Comparison of ENCODE assay signal across 8 cellular contexts in genomic region chr20:25196701-25197120, GRCh38. TPM values are rescaled to one million over a fixed set of nuclear protein-coding genes. Genes with fewer than 3 reads are reported as not detected.
DNase-seq lines count a peak whose midpoint lies in the region; ATAC-seq and TF ChIP-seq lines count a peak whose summit lies in the region.

No MANE protein-coding gene starts in this region.

- peaks cover 43 to 56% of the 10 kb centered on the region in 2 donors for H3K4me1 Mint-ChIP-seq in effector memory CD8-positive, alpha-beta T cell (ENCODE audit: low read depth in 2 of 2)

- no peaks in the 10 kb centered on the region for H3K36me3 Mint-ChIP-seq in effector memory CD8-positive, alpha-beta T cell (ENCODE audit: insufficient read depth)

- ATAC-seq in effector memory CD8-positive, alpha-beta T cell (replicated peaks) = no peak
- no peak for ATAC-seq in GM21529 (IDR thresholded peaks at IDR 0.05; ENCODE audit: unreplicated experiment)
- ATAC-seq in HG03095 (IDR thresholded peaks at IDR 0.05; ENCODE audit: unreplicated experiment) = no peak

- no peaks in the 10 kb centered on the region for H3K27me3 Mint-ChIP-seq in effector memory CD8-positive, alpha-beta T cell

- peaks cover 61% of the 10 kb centered on the region for H3K79me2 ChIP-seq in osteoblast (ENCODE audit: insufficient read depth, low read length)

- DNase-seq in NCI-H2029 (lab: John Stamatoyannopoulos, UW) = peak; percentile 77
- no peak for DNase-seq in NCI-H2029 treated with DMSO at 0.1 percent for 48 hours (lab: John Stamatoyannopoulos, UW)
- DNase-seq in NCI-H526 treated with DMSO at 0.1 percent for 48 hours (lab: John Stamatoyannopoulos, UW) = peak; percentile 42
- DNase-seq in effector memory CD8-positive, alpha-beta T cell = no peak
- peak; percentile 64 for DNase-seq in osteoblast (ENCODE audit: insufficient read length, low spot score, missing footprints)
- no peak for DNase-seq in T-helper 9 cell

- H3K27ac ChIP-seq in osteoblast (ENCODE audit: low read depth, low read length) = no peak overlapping the region

- TF ChIP-seq CTCF in osteoblast (IDR thresholded peaks at IDR 0.05; ENCODE audit: extremely low read depth, low read depth, low read length) = no peak

- H3K36me3 ChIP-seq in osteoblast (ENCODE audit: insufficient read depth, low read length) = peaks cover 3% of the 10 kb centered on the region

- H3K4me2 ChIP-seq in osteoblast (ENCODE audit: insufficient read depth, low read length) = peak overlapping the region; percentile 98

- peaks cover 17% of the 10 kb centered on the region for H3K4me1 ChIP-seq in osteoblast (ENCODE audit: insufficient read depth, low read length)

- H3K9me3 ChIP-seq in osteoblast (ENCODE audit: low read depth, low read length) = no peaks in the 10 kb centered on the region

- H3K4me3 ChIP-seq in osteoblast (ENCODE audit: insufficient read depth, low read length) = peak overlapping the region; percentile 95

- H3K4me3 Mint-ChIP-seq in effector memory CD8-positive, alpha-beta T cell = peak overlapping the region; percentile 78 to 87

- H2AFZ ChIP-seq in osteoblast (ENCODE audit: low read length) = no peak overlapping the region

- peaks cover 6% of the 10 kb centered on the region for H3K27me3 ChIP-seq in osteoblast (ENCODE audit: insufficient read depth, low read length)

- H3K9me3 Mint-ChIP-seq in effector memory CD8-positive, alpha-beta T cell = no peaks in the 10 kb centered on the region

- peak overlapping the region; percentile 95 to 96 for H3K27ac Mint-ChIP-seq in effector memory CD8-positive, alpha-beta T cell

- H4K20me1 ChIP-seq in osteoblast (ENCODE audit: insufficient read depth, low read length) = peaks cover 9% of the 10 kb centered on the region

RNA-seq across cellular contexts. Expression of gene ENTPD6, which starts 1.2 kb away (rescaled TPM):
- 50.7 and 55.1 TPM in 2 replicates for total RNA-seq in osteoblast

RNA-seq across cellular contexts. Expression of gene PYGB, which starts 51.2 kb away (rescaled TPM):
- 191 and 194 TPM in 2 replicates for total RNA-seq in osteoblast

Comparison
In these comparisons a context has a peak if more than half of its experiments do, and no peak if none do; other contexts are left out.
1. DNase-seq: peak in NCI-H2029 (single experiment), NCI-H526 treated with DMSO at 0.1 percent for 48 hours (single experiment) and osteoblast (single experiment); none in NCI-H2029 treated with DMSO at 0.1 percent for 48 hours (single experiment), effector memory CD8-positive, alpha-beta T cell (0 of 3) and T-helper 9 cell (single experiment).